In the genomic region with DNA sequence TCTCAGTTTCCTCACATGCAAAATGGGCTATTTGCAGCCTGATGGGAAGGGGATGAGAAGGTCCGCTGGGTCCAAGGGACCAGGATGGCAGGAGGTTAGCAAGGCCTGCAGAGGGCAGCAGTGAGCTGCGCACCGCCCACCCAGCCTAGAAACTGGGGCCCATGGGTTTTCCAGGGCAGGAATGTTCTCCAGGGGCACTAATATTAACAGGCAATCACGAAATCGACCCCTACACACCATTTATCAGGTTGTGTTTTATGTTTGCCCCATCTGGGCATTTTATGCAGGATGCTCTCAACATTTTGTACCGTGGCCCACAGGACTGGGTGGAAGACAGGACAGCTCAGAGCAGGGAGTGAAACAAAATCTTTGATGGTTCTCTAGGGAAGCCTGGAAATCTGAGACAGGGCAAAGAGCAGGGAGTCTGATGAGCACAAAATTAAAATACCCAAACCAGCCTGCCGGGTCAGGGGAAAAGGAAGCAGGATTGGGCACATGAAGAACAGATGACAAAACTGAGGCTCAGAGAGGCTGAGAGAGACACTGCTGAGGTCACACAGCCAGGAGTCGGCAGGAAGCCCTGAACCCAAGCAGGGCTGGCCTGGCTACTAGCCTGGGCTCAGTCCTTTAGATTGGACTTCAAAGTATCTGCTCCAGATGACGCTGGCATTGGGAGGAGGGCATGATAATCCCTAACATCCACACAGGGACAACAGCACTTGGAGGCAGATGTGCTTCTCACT, we compare ENCODE assay signal across 8 cellular contexts. TPM values are rescaled to one million over a fixed set of nuclear protein-coding genes. Genes with fewer than 3 reads are reported as not detected.
DNase-seq lines count a peak whose midpoint lies in the region; ATAC-seq and TF ChIP-seq lines count a peak whose summit lies in the region.

No MANE protein-coding gene starts in this region.

- DNase-seq in CD4-positive, alpha-beta T cell: peak; percentile 33 to 74 (median 57)
- DNase-seq in HL-60 (ENCODE audit: low read depth in 1 of 2, low spot score in 1 of 2) (no peak), RWPE1 (ENCODE audit: low spot score) (peak; percentile 67), fibroblast of villous mesenchyme (ENCODE audit: low read depth) (peak; percentile 53), omental fat pad (ENCODE audit: low spot score) (peak; percentile 38), type B pancreatic cell (ENCODE audit: extremely low spot score, unreplicated experiment) (peak; percentile 82)
- DNase-seq in activated naive CD4-positive, alpha-beta T cell (lab: John Stamatoyannopoulos, UW): peak in 3 of 4 experiments; percentile 38 to 59 (median 47)

- peak; percentile 97 for TF ChIP-seq CTCF in CD4-positive, alpha-beta T cell (IDR thresholded peaks at IDR 0.05)
- TF ChIP-seq CTCF in HL-60 (IDR thresholded peaks at IDR 0.05; ENCODE audit: insufficient read depth, low read length) (peak; percentile 89), RWPE1 (conservative IDR thresholded peaks at IDR 0.05; ENCODE audit: low read depth) (peak; percentile 96), fibroblast of villous mesenchyme (IDR thresholded peaks at IDR 0.05; ENCODE audit: insufficient read depth, low read depth, low read length) (peak; percentile 97), omental fat pad (IDR thresholded peaks at IDR 0.05) (peak in 1 of 3 donors; percentile 96), type B pancreatic cell (conservative IDR thresholded peaks at IDR 0.05) (peak; percentile 98)

- H3K27ac Mint-ChIP-seq in CD4-positive, alpha-beta T cell: peak overlapping the region; percentile 83
- peak overlapping the region; percentile 72 for H3K27ac Mint-ChIP-seq in type B pancreatic cell

- H3K27me3 ChIP-seq in CD4-positive, alpha-beta T cell (ENCODE audit: control insufficient read depth, insufficient read depth, low read length): no peaks in the 10 kb centered on the region
- no peaks in the 10 kb centered on the region for H3K27me3 ChIP-seq in HL-60 (ENCODE audit: insufficient read depth, poor library complexity, severe bottlenecking)

- H3K4me3 ChIP-seq in HL-60 (replicated peaks; ENCODE audit: insufficient read depth, low read length) (no peak overlapping the region), fibroblast of villous mesenchyme (ENCODE audit: low read depth, low read length) (no peak overlapping the region)

- peak; percentile 18 for ATAC-seq in CD4-positive, alpha-beta T cell (ENCODE audit: poor library complexity)
- no peak for ATAC-seq in omental fat pad (ENCODE audit: low FRiP score)
- ATAC-seq in GM18868 (IDR thresholded peaks at IDR 0.05; ENCODE audit: unreplicated experiment): no peak

- CTCF ChIA-PET in CD4-positive, alpha-beta T cell (lab: Charles Lee): interaction anchor here (0.5 to 3.2 kb wide), 14 partner anchors 10 to 112 kb away, joined by 3 to 48 read pairs (median 4); no protein-coding TSS in a partner anchor
- CTCF ChIA-PET in RWPE1 (lab: Yijun Ruan, JAX): interaction anchor here (0.7 to 1.2 kb wide), 3 partner anchors 103 to 207 kb away, joined by 3 to 12 read pairs (median 3); no protein-coding TSS in a partner anchor

- peak overlapping the region; percentile 89 for H3K4me3 Mint-ChIP-seq in CD4-positive, alpha-beta T cell
- peak overlapping the region; percentile 90 for H3K4me3 Mint-ChIP-seq in type B pancreatic cell

- H3K27ac ChIP-seq in CD4-positive, alpha-beta T cell (ENCODE audit: low read depth, low read length): no peak overlapping the region
- H3K27ac ChIP-seq in HL-60 (replicated peaks) (no peak overlapping the region), RWPE1 (peak overlapping the region; percentile 81)

- intact Hi-C loops in CD4-positive, alpha-beta T cell (cut with DNase I, micrococcal nuclease): loop anchor here (1.0 to 2.0 kb wide), 5 partner anchors 64 to 208 kb away; no protein-coding TSS in a partner anchor

- POLR2A ChIA-PET in CD4-positive, alpha-beta T cell (lab: Charles Lee): interaction anchor here (0.8 to 2.1 kb wide), 3 partner anchors 37 to 107 kb away, joined by 4 to 6 read pairs (median 5); a partner anchor contains a TSS
- POLR2A ChIA-PET in RWPE1 (lab: Yijun Ruan, JAX; ENCODE audit: low non-redundant PET): no interaction called here

- H3K36me3 Mint-ChIP-seq in CD4-positive, alpha-beta T cell (ENCODE audit: low read depth): peaks cover 8% of the 10 kb centered on the region
- H3K36me3 Mint-ChIP-seq in type B pancreatic cell: peaks cover 26% of the 10 kb centered on the region

- H3K27me3 Mint-ChIP-seq in CD4-positive, alpha-beta T cell: no peaks in the 10 kb centered on the region
- H3K27me3 Mint-ChIP-seq in type B pancreatic cell: no peaks in the 10 kb centered on the region

- H3K4me1 Mint-ChIP-seq in CD4-positive, alpha-beta T cell (ENCODE audit: low read depth): peaks cover 44% of the 10 kb centered on the region
- peaks cover 35% of the 10 kb centered on the region for H3K4me1 Mint-ChIP-seq in type B pancreatic cell (ENCODE audit: unreplicated experiment)

- no peaks in the 10 kb centered on the region for H3K9me3 Mint-ChIP-seq in CD4-positive, alpha-beta T cell
- peaks cover 14% of the 10 kb centered on the region for H3K9me3 Mint-ChIP-seq in type B pancreatic cell

- no peaks in the 10 kb centered on the region for H3K9me3 ChIP-seq in CD4-positive, alpha-beta T cell (ENCODE audit: control insufficient read depth, low read length)

RNA-seq across cellular contexts. Expression of a gene that starts 1.6 kb away (rescaled TPM):
- total RNA-seq in CD4-positive, alpha-beta T cell: 10 to 100 TPM; 60.0 to 64.8 TPM
- 36.7 and 40.9 TPM in 2 replicates for total RNA-seq in fibroblast of villous mesenchyme
- total RNA-seq in omental fat pad: 100 to 1,000 TPM in 1 of 4 donors, 10 to 100 TPM in 3; 34.8 to 128 (median 51.4) TPM
- 61.2 and 71.6 TPM in 2 replicates for total RNA-seq in type B pancreatic cell (ENCODE audit: low replicate concordance)

RNA-seq across cellular contexts. Expression of a gene that starts 33.4 kb away (rescaled TPM):
- under 1 TPM; 0.77 to 0.87 TPM for total RNA-seq in CD4-positive, alpha-beta T cell
- 5.6 and 6.1 TPM in 2 replicates for total RNA-seq in fibroblast of villous mesenchyme
- total RNA-seq in omental fat pad: 1 to 10 TPM; 1.6 to 5.7 (median 2.9) TPM
- 6.8 and 18.4 TPM in 2 replicates for total RNA-seq in type B pancreatic cell (ENCODE audit: low replicate concordance)

RNA-seq across cellular contexts. Expression of a gene that starts 36.9 kb away (rescaled TPM):
- 1 to 10 TPM; 1.2 to 1.5 TPM for total RNA-seq in CD4-positive, alpha-beta T cell
- total RNA-seq in fibroblast of villous mesenchyme (under 0.01 and 0.43 TPM in 2 replicates), omental fat pad (1 to 10 TPM in 1 of 4 donors, not detected in 3; 1.3 TPM), type B pancreatic cell (ENCODE audit: low replicate concordance) (0.93 and 1.5 TPM in 2 replicates)

Comparison
In these comparisons a context has a peak if more than half of its experiments do, and no peak if none do; other contexts are left out.
1. DNase-seq: peak in CD4-positive, alpha-beta T cell (10 of 10), RWPE1 (single experiment), activated naive CD4-positive, alpha-beta T cell (3 of 4), fibroblast of villous mesenchyme (single experiment), omental fat pad (single experiment) and type B pancreatic cell (single experiment); none in HL-60 (0 of 2).